Comparison of ENCODE assay signal across 2 cellular contexts in the genomic region with DNA sequence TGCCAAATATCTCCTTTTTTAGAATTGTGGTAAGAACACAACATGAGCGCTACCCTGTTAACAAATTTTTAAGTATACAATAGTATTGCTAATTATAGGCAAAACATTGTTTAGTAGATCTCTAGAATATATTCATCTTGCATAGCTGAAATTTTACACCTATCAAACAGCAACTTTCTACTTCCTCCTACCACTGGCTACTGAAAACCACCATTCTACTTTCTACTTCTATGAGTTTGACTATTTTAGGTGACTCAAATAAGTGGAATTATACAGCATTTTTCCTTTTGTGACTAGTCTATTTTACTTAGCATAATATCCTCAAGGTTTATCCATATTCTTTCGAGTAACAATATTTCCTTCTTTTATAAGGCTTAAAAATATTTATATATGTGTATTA.
TF ChIP-seq lines count a peak whose summit lies in the region.

No MANE protein-coding gene starts in this region.

TF ChIP-seq in IMR-90, 13 proteins besides CTCF, POLR2A, EP300 and RAD21:
- no peak for TF ChIP-seq RCOR1 (IDR thresholded peaks at IDR 0.05; ENCODE audit: insufficient replicate concordance, low read length)
- no peak for TF ChIP-seq MAFK (IDR thresholded peaks at IDR 0.05; ENCODE audit: low read depth, low read length)
- TF ChIP-seq USF2 (IDR thresholded peaks at IDR 0.05; ENCODE audit: low read depth, low read length), result no peak
TF ChIP-seq in IMR-90: peak in this region for 0.

TF ChIP-seq in GM12878, 131 proteins besides CTCF, POLR2A, EP300 and RAD21:
- no peak for TF ChIP-seq NR2C2 (IDR thresholded peaks at IDR 0.05; ENCODE audit: borderline replicate concordance, control insufficient read depth, insufficient read length, low read depth)
- TF ChIP-seq SP1 (IDR thresholded peaks at IDR 0.05; ENCODE audit: low read depth, low read length), result no peak
- TF ChIP-seq RAD51 (IDR thresholded peaks at IDR 0.05), result no peak
